Comparison of ENCODE assay signal across 1 cellular context in genomic region chr15:77795446-77795845, GRCh38.
TF ChIP-seq lines count a peak whose summit lies in the region.

No MANE protein-coding gene starts in this region.

TF ChIP-seq in Ishikawa, 13 proteins besides CTCF, POLR2A, EP300 and RAD21 (continued from another document):
- peak; percentile 82 for TF ChIP-seq REST (IDR thresholded peaks at IDR 0.05; ENCODE audit: low read depth)
